8 cellular contexts compared by ENCODE assay signal in genomic region chr1:116666747-116667576, GRCh38. TPM values are rescaled to one million over a fixed set of nuclear protein-coding genes. Genes with fewer than 3 reads are reported as not detected.
A peak's percentile ranks its signal among the peaks of the same experiment; 100 is the strongest.
DNase-seq lines count a peak whose midpoint lies in the region; ATAC-seq and TF ChIP-seq lines count a peak whose summit lies in the region.

No MANE protein-coding gene starts in this region.

- H3K4me3 ChIP-seq in body of pancreas (peak overlapping the region in 1 of 2 donors; percentile 62), stomach smooth muscle (ENCODE audit: low read length in 2 of 2) (peak overlapping the region; percentile 60 to 85)

- no peaks in the 10 kb centered on the region for H3K36me3 ChIP-seq in body of pancreas (replicated peaks in 1 of 2; ENCODE audit: insufficient read depth in 1 of 2, low read depth in 2 of 2)
- H3K36me3 ChIP-seq in stomach smooth muscle (ENCODE audit: control insufficient read depth in 2 of 2, insufficient read depth in 2 of 2, low read length in 2 of 2), result no peaks in the 10 kb centered on the region

- TF ChIP-seq POLR2A in body of pancreas (IDR thresholded peaks at IDR 0.05), result no peak

- H3K27me3 ChIP-seq in body of pancreas (no peaks in the 10 kb centered on the region), stomach smooth muscle (ENCODE audit: control insufficient read depth in 1 of 2, insufficient read depth in 2 of 2, low read length in 2 of 2) (no peaks in the 10 kb centered on the region)

- intact Hi-C loops in body of pancreas (cut with DNase I), result no loop called here

- peaks cover 13% of the 10 kb centered on the region for H3K4me1 ChIP-seq in body of pancreas
- peaks cover 31% of the 10 kb centered on the region for H3K4me1 ChIP-seq in stomach smooth muscle (ENCODE audit: control insufficient read depth, insufficient read depth, low read length)

- no peaks in the 10 kb centered on the region for H3K9me3 ChIP-seq in body of pancreas
- H3K9me3 ChIP-seq in stomach smooth muscle (ENCODE audit: control insufficient read depth in 2 of 2, low read length in 2 of 2), result no peaks in the 10 kb centered on the region

- DNase-seq in NCI-H1105 treated with DMSO at 0.1 percent for 48 hours (lab: John Stamatoyannopoulos, UW), result peak; percentile 45
- peak in 1 of 4 donors; percentile 27 for DNase-seq in body of pancreas
- DNase-seq in kidney tubule cell (ENCODE audit: low spot score), result peak; percentile 42
- DNase-seq in SW480 (ENCODE audit: low spot score), result no peak

- H3K27ac ChIP-seq in body of pancreas (peak overlapping the region in 3 of 4 donors; percentile 37 to 58 (median 43)), stomach smooth muscle (ENCODE audit: low read length) (peak overlapping the region; percentile 11)

- TF ChIP-seq CTCF in body of pancreas (IDR thresholded peaks at IDR 0.05), result peak in 1 of 7 experiments; percentile 20

- ATAC-seq in GM19025 (IDR thresholded peaks at IDR 0.05; ENCODE audit: low read depth, unreplicated experiment) (peak; percentile 16), body of pancreas (peak; percentile 54), HG03025 (IDR thresholded peaks at IDR 0.05; ENCODE audit: low FRiP score, unreplicated experiment) (no peak), HG03280 (IDR thresholded peaks at IDR 0.05; ENCODE audit: unreplicated experiment) (no peak)

- WGBS in body of pancreas, 2 donors, result 2 to 4% methylated on average over 22 to 43 of the region's 62 CpGs

- peak overlapping the region; percentile 71 to 74 for H3K9ac ChIP-seq in stomach smooth muscle (ENCODE audit: low read length in 2 of 2)

RNA-seq across cellular contexts. Expression of gene IGSF3, which starts 0.6 kb away (rescaled TPM):
- 1 to 10 TPM; 4.6 to 5.2 TPM for total RNA-seq in body of pancreas

Comparison
In these comparisons a context has a peak if more than half of its experiments do, and no peak if none do; other contexts are left out.
1. ATAC-seq: peak in GM19025 (single experiment) and body of pancreas (single experiment); none in HG03025 (single experiment) and HG03280 (single experiment).